ENCODE assay signal across 1 cellular context in genomic region chr19:13902993-13903555, GRCh38.
TF ChIP-seq lines count a peak whose summit lies in the region.

No MANE protein-coding gene starts in this region.

TF ChIP-seq in IMR-90, 13 proteins besides CTCF, POLR2A, EP300 and RAD21:
- TF ChIP-seq MAFK (IDR thresholded peaks at IDR 0.05; ENCODE audit: low read depth, low read length), result no peak
- 0 out of 2 replicates have a peak, but pooled peaks have one; percentile 16 for TF ChIP-seq SMC3 (IDR thresholded peaks at IDR 0.05; ENCODE audit: low read depth, low read length)
